Comparison of ENCODE assay signal across 1 cellular context in the genomic region with DNA sequence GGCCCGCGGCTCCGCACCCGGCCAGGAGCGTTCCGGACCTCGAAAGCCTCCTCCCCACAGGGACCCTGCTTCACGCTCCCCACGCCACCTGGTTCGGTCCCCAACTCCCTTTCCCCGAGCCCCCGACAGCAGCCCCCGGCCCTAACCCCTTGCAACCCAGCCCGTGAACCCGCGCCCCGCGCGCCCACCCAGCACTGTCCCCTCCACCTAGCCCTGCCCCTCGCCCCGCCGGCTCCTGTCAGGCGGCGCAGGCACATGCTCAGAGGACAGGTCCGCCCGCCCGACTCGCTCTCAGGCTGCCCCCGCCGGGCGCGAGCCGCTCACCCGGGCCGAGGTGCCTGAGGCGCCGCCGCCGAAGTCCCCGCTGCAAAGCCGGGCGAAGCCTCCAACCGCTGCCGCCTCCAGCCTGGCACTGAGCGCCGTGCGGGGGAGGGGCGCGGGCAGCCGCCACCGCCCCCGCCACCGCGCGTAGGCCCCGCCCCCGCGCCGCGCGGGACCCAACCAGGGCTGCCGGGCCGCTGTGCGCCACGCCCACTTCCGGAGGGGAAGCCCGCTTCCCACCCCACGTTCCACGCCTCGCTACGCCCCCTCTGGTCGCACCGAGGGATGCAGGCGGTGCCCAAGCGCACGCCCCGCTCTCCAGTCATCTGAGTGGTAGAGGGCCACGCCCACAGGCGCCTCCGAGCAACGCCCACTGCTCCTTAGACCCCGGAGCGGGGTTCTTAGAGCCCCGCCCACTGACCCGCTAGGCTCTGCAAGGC.
TF ChIP-seq lines count a peak whose summit lies in the region.

Gene CORO1C, minus strand, starts transcription at position 414 of the 761 bp plus-strand sequence. CDS start 30,200 bp downstream, outside the sequence.

TF ChIP-seq in HCT116, 20 proteins besides CTCF, POLR2A, EP300 and RAD21 (continued from another document):
- TF ChIP-seq, protein P1, sequence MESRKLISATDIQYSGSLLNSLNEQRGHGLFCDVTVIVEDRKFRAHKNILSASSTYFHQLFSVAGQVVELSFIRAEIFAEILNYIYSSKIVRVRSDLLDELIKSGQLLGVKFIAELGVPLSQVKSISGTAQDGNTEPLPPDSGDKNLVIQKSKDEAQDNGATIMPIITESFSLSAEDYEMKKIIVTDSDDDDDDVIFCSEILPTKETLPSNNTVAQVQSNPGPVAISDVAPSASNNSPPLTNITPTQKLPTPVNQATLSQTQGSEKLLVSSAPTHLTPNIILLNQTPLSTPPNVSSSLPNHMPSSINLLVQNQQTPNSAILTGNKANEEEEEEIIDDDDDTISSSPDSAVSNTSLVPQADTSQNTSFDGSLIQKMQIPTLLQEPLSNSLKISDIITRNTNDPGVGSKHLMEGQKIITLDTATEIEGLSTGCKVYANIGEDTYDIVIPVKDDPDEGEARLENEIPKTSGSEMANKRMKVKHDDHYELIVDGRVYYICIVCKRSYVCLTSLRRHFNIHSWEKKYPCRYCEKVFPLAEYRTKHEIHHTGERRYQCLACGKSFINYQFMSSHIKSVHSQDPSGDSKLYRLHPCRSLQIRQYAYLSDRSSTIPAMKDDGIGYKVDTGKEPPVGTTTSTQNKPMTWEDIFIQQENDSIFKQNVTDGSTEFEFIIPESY (IDR thresholded peaks at IDR 0.05; ENCODE audit: extremely low read depth, insufficient replicate concordance, low read length): no peak
- TF ChIP-seq, protein P2, sequence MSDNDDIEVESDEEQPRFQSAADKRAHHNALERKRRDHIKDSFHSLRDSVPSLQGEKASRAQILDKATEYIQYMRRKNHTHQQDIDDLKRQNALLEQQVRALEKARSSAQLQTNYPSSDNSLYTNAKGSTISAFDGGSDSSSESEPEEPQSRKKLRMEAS (IDR thresholded peaks at IDR 0.05): peak; percentile 85
- no peak for TF ChIP-seq CEBPB (IDR thresholded peaks at IDR 0.05; ENCODE audit: low read depth)
- TF ChIP-seq EZH2 (IDR thresholded peaks at IDR 0.05): no peak
- TF ChIP-seq, protein P3, sequence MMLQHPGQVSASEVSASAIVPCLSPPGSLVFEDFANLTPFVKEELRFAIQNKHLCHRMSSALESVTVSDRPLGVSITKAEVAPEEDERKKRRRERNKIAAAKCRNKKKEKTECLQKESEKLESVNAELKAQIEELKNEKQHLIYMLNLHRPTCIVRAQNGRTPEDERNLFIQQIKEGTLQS (IDR thresholded peaks at IDR 0.05): no peak
- TF ChIP-seq EGR1 (IDR thresholded peaks at IDR 0.05; ENCODE audit: low read depth): peak; percentile 89
- no peak for TF ChIP-seq EZH2phosphoT487 (IDR thresholded peaks at IDR 0.05; ENCODE audit: borderline replicate concordance)
- TF ChIP-seq POLR2AphosphoS5 (IDR thresholded peaks at IDR 0.05; ENCODE audit: low read depth, low read length): peak; percentile 90
- peak; percentile 79 for TF ChIP-seq SP1 (IDR thresholded peaks at IDR 0.05; ENCODE audit: low read depth)
- TF ChIP-seq ZFX (IDR thresholded peaks at IDR 0.05): no peak
- TF ChIP-seq ZNF274 (IDR thresholded peaks at IDR 0.05; ENCODE audit: low read depth, low read length): no peak
- TF ChIP-seq YY1 (IDR thresholded peaks at IDR 0.05; ENCODE audit: extremely low read depth, insufficient replicate concordance, low read depth, low read length): no peak
- TF ChIP-seq CBX3 (IDR thresholded peaks at IDR 0.05; ENCODE audit: low read depth): peak; percentile 98
- TF ChIP-seq TCF7L2 (IDR thresholded peaks at IDR 0.05; ENCODE audit: borderline replicate concordance, extremely low read depth, insufficient read depth, insufficient read length): peak; percentile 20
- peak; percentile 89; the same call in 1 of the 2 replicates for TF ChIP-seq SIN3A (IDR thresholded peaks at IDR 0.05; ENCODE audit: low read depth)
- no peak for TF ChIP-seq FOSL1 (IDR thresholded peaks at IDR 0.05; ENCODE audit: low read depth)
- no peak for TF ChIP-seq JUND (IDR thresholded peaks at IDR 0.05)
- no peak for TF ChIP-seq SRF (IDR thresholded peaks at IDR 0.05; ENCODE audit: low read depth)
TF ChIP-seq in HCT116: peak in this region for 7.
